In genomic region chr5:52774005-52774410, GRCh38 we compare ENCODE assay signal across 18 cellular contexts. TPM values are rescaled to one million over a fixed set of nuclear protein-coding genes. Genes with fewer than 3 reads are reported as not detected.
DNase-seq lines count a peak whose midpoint lies in the region; ATAC-seq, FAIRE-seq and TF ChIP-seq lines count a peak whose summit lies in the region.
"Had no signal": no experiment of that assay in that cellular context is flagged by ENCODE, and none has a peak within 500 bp of the region (broad histone marks: within the 10 kb centered on the region; RNA-seq: fewer than 3 reads in every experiment).

No MANE protein-coding gene starts in this region.

- no peaks in the 10 kb centered on the region for H3K9me1 ChIP-seq in endothelial cell of umbilical vein (replicated peaks; ENCODE audit: control insufficient read depth, extremely low read depth, insufficient read depth, low read length)

- DNase-seq in activated naive CD4-positive, alpha-beta T cell treated with anti-CD3 and anti-CD28 coated beads for 36 hours, result no peak
- DNase-seq in T-cell, result no peak
- DNase-seq in endothelial cell of umbilical vein (ENCODE audit: low read depth, low spot score), result peak; percentile 3
- no peak for DNase-seq in small intestine
- DNase-seq in SW 1271 (lab: John Stamatoyannopoulos, UW), result no peak
- DNase-seq in type B pancreatic cell (ENCODE audit: extremely low spot score, unreplicated experiment), result no peak
- DNase-seq: ACHN; NCI-H1092 treated with DMSO at 0.1 percent for 48 hours; NCI-H2107; stimulated activated CD4-positive, alpha-beta T cell treated with anti-CD3 and anti-CD28 coated beads, Interleukin-15, amount 100 ng/mL, for 24 hours; uterus had no signal

- H3K27ac ChIP-seq in endothelial cell of umbilical vein (ENCODE audit: insufficient read depth, low read depth, low read length) (no peak overlapping the region), small intestine (ENCODE audit: low read depth in 1 of 2, low read length in 1 of 2) (peak overlapping the region; percentile 18 to 55)
- H3K27ac ChIP-seq: hepatocyte, uterus had no signal

- no peaks in the 10 kb centered on the region for H3K36me3 Mint-ChIP-seq in activated naive CD4-positive, alpha-beta T cell treated with anti-CD3 and anti-CD28 coated beads, Interleukin-2, amount 50 U/mL, for 24 hours
- H3K36me3 Mint-ChIP-seq in activated naive CD4-positive, alpha-beta T cell treated with anti-CD3 and anti-CD28 coated beads for 36 hours (ENCODE audit: low read depth), result no peaks in the 10 kb centered on the region
- no peaks in the 10 kb centered on the region for H3K36me3 Mint-ChIP-seq in T-cell
- no peaks in the 10 kb centered on the region for H3K36me3 Mint-ChIP-seq in type B pancreatic cell

- intact Hi-C loops in activated naive CD4-positive, alpha-beta T cell treated with anti-CD3 and anti-CD28 coated beads for 36 hours (cut with micrococcal nuclease), result loop anchor here (5.0 to 10.0 kb wide), 2 partner anchors 233 to 1809 kb away; no protein-coding TSS in a partner anchor
- intact Hi-C loops in endothelial cell of umbilical vein (cut with micrococcal nuclease), result no loop called here

- H3K4me3 Mint-ChIP-seq in activated naive CD4-positive, alpha-beta T cell treated with anti-CD3 and anti-CD28 coated beads, Interleukin-2, amount 50 U/mL, for 24 hours, result peak overlapping the region; percentile 12
- no peak overlapping the region for H3K4me3 Mint-ChIP-seq in activated naive CD4-positive, alpha-beta T cell treated with anti-CD3 and anti-CD28 coated beads for 36 hours
- H3K4me3 Mint-ChIP-seq in T-cell (peak overlapping the region; percentile 21 to 65 (median 45)), type B pancreatic cell (no peak overlapping the region)
- H3K4me3 Mint-ChIP-seq: stimulated activated naive CD8-positive, alpha-beta T cell treated with anti-CD3 and anti-CD28 coated beads, Interleukin-15, Interleukin-2, amounts not matched to agents 100 ng/mL and 50 ng/mL, for 24 hours had no signal

- H4K20me1 ChIP-seq in endothelial cell of umbilical vein (replicated peaks; ENCODE audit: control insufficient read depth, extremely low read depth, insufficient read depth, low read length), result no peaks in the 10 kb centered on the region

- CTCF ChIA-PET in activated naive CD4-positive, alpha-beta T cell treated with anti-CD3 and anti-CD28 coated beads for 36 hours (lab: Charles Lee), result interaction anchor here (1.3 kb wide), 1 partner anchor 81 kb away, joined by 4 read pairs; no protein-coding TSS in a partner anchor
- CTCF ChIA-PET in T-cell (lab: Charles Lee) (interaction anchor here in 1 of 2 donors (1.5 kb wide), 1 partner anchor 81 kb away, joined by 5 read pairs; no protein-coding TSS in a partner anchor), endothelial cell of umbilical vein (lab: Charles Lee) (interaction anchor here (1.0 to 1.2 kb wide), 2 partner anchors 20 to 83 kb away, joined by 3 read pairs; no protein-coding TSS in a partner anchor)

- dilution Hi-C loops in endothelial cell of umbilical vein (cut with MboI; ENCODE audit: extremely low pct_ligation_motif_present, low sequenced_read_pairs), result no loop called here

- H3K27me3 Mint-ChIP-seq in activated naive CD4-positive, alpha-beta T cell treated with anti-CD3 and anti-CD28 coated beads, Interleukin-2, amount 50 U/mL, for 24 hours, result no peaks in the 10 kb centered on the region
- H3K27me3 Mint-ChIP-seq in activated naive CD4-positive, alpha-beta T cell treated with anti-CD3 and anti-CD28 coated beads for 36 hours (ENCODE audit: low read depth), result no peaks in the 10 kb centered on the region
- H3K27me3 Mint-ChIP-seq in T-cell, result no peaks in the 10 kb centered on the region
- peaks cover 8% of the 10 kb centered on the region for H3K27me3 Mint-ChIP-seq in type B pancreatic cell
- H3K27me3 Mint-ChIP-seq: stimulated activated naive CD8-positive, alpha-beta T cell treated with anti-CD3 and anti-CD28 coated beads, Interleukin-15, Interleukin-2, amounts not matched to agents 100 ng/mL and 50 ng/mL, for 24 hours had no signal

- no peak overlapping the region for H2AFZ ChIP-seq in endothelial cell of umbilical vein (ENCODE audit: low read depth, low read length)
- H2AFZ ChIP-seq: hepatocyte had no signal

- TF ChIP-seq CTCF in endothelial cell of umbilical vein (IDR thresholded peaks at IDR 0.05; ENCODE audit: extremely low read depth in 1 of 2, insufficient read depth in 1 of 2, low read depth in 1 of 2, low read length in 2 of 2) (no peak), type B pancreatic cell (conservative IDR thresholded peaks at IDR 0.05) (no peak)

- H3K9me3 ChIP-seq in endothelial cell of umbilical vein (replicated peaks; ENCODE audit: control insufficient read depth, insufficient read depth, low read length) (no peaks in the 10 kb centered on the region), small intestine (ENCODE audit: control insufficient read depth, low read depth) (no peaks in the 10 kb centered on the region)
- H3K9me3 ChIP-seq: uterus had no signal

- no peaks in the 10 kb centered on the region for H3K79me2 ChIP-seq in endothelial cell of umbilical vein (ENCODE audit: control insufficient read depth, insufficient read depth, low read length)
- H3K79me2 ChIP-seq: hepatocyte had no signal

- POLR2A ChIA-PET in T-cell (lab: Charles Lee), result no interaction called here
- POLR2A ChIA-PET in endothelial cell of umbilical vein (lab: Charles Lee), result no interaction called here

- H3K36me3 ChIP-seq in endothelial cell of umbilical vein (ENCODE audit: control insufficient read depth in 2 of 2, extremely low read depth in 1 of 2, insufficient read depth in 2 of 2, low read length in 2 of 2) (no peaks in the 10 kb centered on the region), small intestine (ENCODE audit: control insufficient read depth in 2 of 2, insufficient read depth in 2 of 2, low read length in 2 of 2) (no peaks in the 10 kb centered on the region)
- H3K36me3 ChIP-seq: uterus had no signal

- H3K9ac ChIP-seq in endothelial cell of umbilical vein (replicated peaks; ENCODE audit: extremely low read depth, insufficient read depth, low read length), result no peak overlapping the region

- peaks cover 44% of the 10 kb centered on the region for H3K4me1 Mint-ChIP-seq in activated naive CD4-positive, alpha-beta T cell treated with anti-CD3 and anti-CD28 coated beads, Interleukin-2, amount 50 U/mL, for 24 hours
- peaks cover 41% of the 10 kb centered on the region for H3K4me1 Mint-ChIP-seq in activated naive CD4-positive, alpha-beta T cell treated with anti-CD3 and anti-CD28 coated beads for 36 hours (ENCODE audit: low read depth)
- H3K4me1 Mint-ChIP-seq in T-cell (peaks cover 49 to 60% (median 51%) of the 10 kb centered on the region in 3 donors), type B pancreatic cell (ENCODE audit: unreplicated experiment) (peaks cover 7% of the 10 kb centered on the region)

- TF ChIP-seq POLR2A in endothelial cell of umbilical vein (IDR thresholded peaks at IDR 0.05; ENCODE audit: low read depth, low read length), result no peak

- H3K27me3 ChIP-seq in endothelial cell of umbilical vein (ENCODE audit: control insufficient read depth in 2 of 2, insufficient read depth in 2 of 2, low read length in 2 of 2), result no peaks in the 10 kb centered on the region
- H3K27me3 ChIP-seq in small intestine (ENCODE audit: control insufficient read depth in 2 of 2, insufficient read depth in 2 of 2, low read length in 2 of 2), result no peaks in the 10 kb centered on the region
- H3K27me3 ChIP-seq: hepatocyte, uterus had no signal

- H3K27ac Mint-ChIP-seq in activated naive CD4-positive, alpha-beta T cell treated with anti-CD3 and anti-CD28 coated beads, Interleukin-2, amount 50 U/mL, for 24 hours, result peak overlapping the region; percentile 79
- no peak overlapping the region for H3K27ac Mint-ChIP-seq in activated naive CD4-positive, alpha-beta T cell treated with anti-CD3 and anti-CD28 coated beads for 36 hours
- H3K27ac Mint-ChIP-seq in T-cell (peak overlapping the region; percentile 82 to 85), type B pancreatic cell (no peak overlapping the region)
- H3K27ac Mint-ChIP-seq: stimulated activated naive CD8-positive, alpha-beta T cell treated with anti-CD3 and anti-CD28 coated beads, Interleukin-15, Interleukin-2, amounts not matched to agents 100 ng/mL and 50 ng/mL, for 24 hours had no signal

- FAIRE-seq in endothelial cell of umbilical vein (lab: Jason Lieb, UNC), result no peak
- FAIRE-seq in small intestine (lab: Jason Lieb, UNC), result no peak
- FAIRE-seq: bronchial epithelial cell, K562 had no signal

- H3K4me1 ChIP-seq in endothelial cell of umbilical vein (ENCODE audit: control insufficient read depth, extremely low read depth, insufficient read depth, low read length) (no peaks in the 10 kb centered on the region), small intestine (ENCODE audit: control insufficient read depth in 2 of 2, insufficient read depth in 1 of 2, low read depth in 1 of 2, low read length in 1 of 2) (no peaks in the 10 kb centered on the region)
- H3K4me1 ChIP-seq: uterus had no signal

- no TSS peak for BruUV-seq in endothelial cell of umbilical vein (replicated peaks; lab: Mats Ljungman, UMichigan)

- H3K4me3 ChIP-seq in endothelial cell of umbilical vein (replicated peaks in 1 of 3; ENCODE audit: insufficient read depth in 1 of 3, low read depth in 1 of 3, low read length in 3 of 3) (no peak overlapping the region), small intestine (ENCODE audit: low read depth in 1 of 2, low read length in 2 of 2) (no peak overlapping the region)
- H3K4me3 ChIP-seq: hepatocyte, K562, uterus had no signal

- no peaks in the 10 kb centered on the region for H3K9me3 Mint-ChIP-seq in activated naive CD4-positive, alpha-beta T cell treated with anti-CD3 and anti-CD28 coated beads, Interleukin-2, amount 50 U/mL, for 24 hours
- no peaks in the 10 kb centered on the region for H3K9me3 Mint-ChIP-seq in activated naive CD4-positive, alpha-beta T cell treated with anti-CD3 and anti-CD28 coated beads for 36 hours
- peaks cover 0 to 4% (median 0%) of the 10 kb centered on the region in 3 donors for H3K9me3 Mint-ChIP-seq in T-cell
- no peaks in the 10 kb centered on the region for H3K9me3 Mint-ChIP-seq in type B pancreatic cell

- no peak overlapping the region for H3K4me2 ChIP-seq in endothelial cell of umbilical vein (ENCODE audit: insufficient read depth, low read length)
- H3K4me2 ChIP-seq: hepatocyte had no signal

- ATAC-seq in T-cell (replicated peaks in 1 of 4) (peak in 1 of 4 experiments; percentile 67), GM21825 (IDR thresholded peaks at IDR 0.05; ENCODE audit: unreplicated experiment) (no peak)
- ATAC-seq: activated CD4-positive, CD25-positive, alpha-beta regulatory T cell treated with anti-CD3 and anti-CD28 coated beads, Interleukin-2, amount 50 U/mL, for 24 hours; K562 had no signal

- WGBS in small intestine, 3 donors, result 29 to 40% (median 38%) methylated on average over 5 of the region's 5 CpGs

RNA-seq across cellular contexts. Expression of gene ITGA1, which starts 13.7 kb away (rescaled TPM):
- total RNA-seq in activated naive CD4-positive, alpha-beta T cell treated with anti-CD3 and anti-CD28 coated beads for 36 hours, result 1 to 10 TPM in 1 of 2 experiments, under 1 TPM in 1; 0.69 to 1.2 TPM
- total RNA-seq in T-cell (10 to 100 TPM in 1 of 5 donors, 1 to 10 TPM in 4; 2.9 to 13.0 (median 6.8) TPM), endothelial cell of umbilical vein (1.9 and 3.3 TPM in 2 replicates), type B pancreatic cell (ENCODE audit: low replicate concordance) (12.0 and 17.0 TPM in 2 replicates)
- polyA plus RNA-seq in endothelial cell of umbilical vein (0.65 and 1.2 TPM in 2 replicates), small intestine (1 to 10 TPM; 1.6 to 7.5 (median 2.4) TPM)
- polyA plus RNA-seq in endothelial cell of umbilical vein (2011; cell fraction: cytosol; rRNA removed), result 0.30 and 0.73 TPM in 2 replicates
- polyA plus RNA-seq in endothelial cell of umbilical vein (2011; cell fraction: nucleus; rRNA removed), result 1.6 and 2.7 TPM in 2 replicates
- polyA plus RNA-seq in endothelial cell of umbilical vein (2012), result 0.45 and 0.60 TPM in 2 replicates
- 2.5 and 5.4 TPM in 2 replicates for polyA minus RNA-seq in endothelial cell of umbilical vein
- polyA minus RNA-seq in endothelial cell of umbilical vein (2011; cell fraction: cytosol; rRNA and poly(A)+ RNA removed), result 24.3 TPM
- polyA minus RNA-seq in endothelial cell of umbilical vein (2011; cell fraction: nucleus; rRNA and poly(A)+ RNA removed), result 4.2 and 6.7 TPM in 2 replicates
- polyA plus RNA-seq: K562 had no signal

RNA-seq across cellular contexts. Expression of gene PELO, which starts 13.7 kb away (rescaled TPM):
- total RNA-seq in activated naive CD4-positive, alpha-beta T cell treated with anti-CD3 and anti-CD28 coated beads for 36 hours, result 10 to 100 TPM; 11.4 to 12.8 TPM
- total RNA-seq in T-cell (10 to 100 TPM in 3 of 5 donors, 1 to 10 TPM in 2; 7.3 to 18.2 (median 13.8) TPM), endothelial cell of umbilical vein (10.2 and 13.2 TPM in 2 replicates), type B pancreatic cell (ENCODE audit: low replicate concordance) (18.0 and 19.0 TPM in 2 replicates)
- polyA plus RNA-seq in endothelial cell of umbilical vein (7.8 and 8.6 TPM in 2 replicates), small intestine (1 to 10 TPM; 4.0 to 9.7 (median 9.0) TPM)
- 9.3 and 9.4 TPM in 2 replicates for polyA plus RNA-seq in endothelial cell of umbilical vein (2011; cell fraction: cytosol; rRNA removed)
- polyA plus RNA-seq in endothelial cell of umbilical vein (2011; cell fraction: nucleus; rRNA removed), result 6.1 and 6.8 TPM in 2 replicates
- polyA plus RNA-seq in endothelial cell of umbilical vein (2012), result 5.8 and 7.6 TPM in 2 replicates
- 12.4 and 14.8 TPM in 2 replicates for polyA minus RNA-seq in endothelial cell of umbilical vein
- 15.5 TPM for polyA minus RNA-seq in endothelial cell of umbilical vein (2011; cell fraction: cytosol; rRNA and poly(A)+ RNA removed)
- 9.8 and 10.5 TPM in 2 replicates for polyA minus RNA-seq in endothelial cell of umbilical vein (2011; cell fraction: nucleus; rRNA and poly(A)+ RNA removed)

Comparison
In these comparisons a context has a peak if more than half of its experiments do, and no peak if none do; other contexts are left out.
1. H3K27ac Mint-ChIP-seq: peak in activated naive CD4-positive, alpha-beta T cell treated with anti-CD3 and anti-CD28 coated beads, Interleukin-2, amount 50 U/mL, for 24 hours (single experiment) and T-cell (2 of 2); none in activated naive CD4-positive, alpha-beta T cell treated with anti-CD3 and anti-CD28 coated beads for 36 hours (single experiment) and type B pancreatic cell (single experiment).
2. H3K4me3 Mint-ChIP-seq: peak in activated naive CD4-positive, alpha-beta T cell treated with anti-CD3 and anti-CD28 coated beads, Interleukin-2, amount 50 U/mL, for 24 hours (single experiment) and T-cell (3 of 3); none in activated naive CD4-positive, alpha-beta T cell treated with anti-CD3 and anti-CD28 coated beads for 36 hours (single experiment) and type B pancreatic cell (single experiment).